ENCODE assay signal across 8 cellular contexts in the genomic region with DNA sequence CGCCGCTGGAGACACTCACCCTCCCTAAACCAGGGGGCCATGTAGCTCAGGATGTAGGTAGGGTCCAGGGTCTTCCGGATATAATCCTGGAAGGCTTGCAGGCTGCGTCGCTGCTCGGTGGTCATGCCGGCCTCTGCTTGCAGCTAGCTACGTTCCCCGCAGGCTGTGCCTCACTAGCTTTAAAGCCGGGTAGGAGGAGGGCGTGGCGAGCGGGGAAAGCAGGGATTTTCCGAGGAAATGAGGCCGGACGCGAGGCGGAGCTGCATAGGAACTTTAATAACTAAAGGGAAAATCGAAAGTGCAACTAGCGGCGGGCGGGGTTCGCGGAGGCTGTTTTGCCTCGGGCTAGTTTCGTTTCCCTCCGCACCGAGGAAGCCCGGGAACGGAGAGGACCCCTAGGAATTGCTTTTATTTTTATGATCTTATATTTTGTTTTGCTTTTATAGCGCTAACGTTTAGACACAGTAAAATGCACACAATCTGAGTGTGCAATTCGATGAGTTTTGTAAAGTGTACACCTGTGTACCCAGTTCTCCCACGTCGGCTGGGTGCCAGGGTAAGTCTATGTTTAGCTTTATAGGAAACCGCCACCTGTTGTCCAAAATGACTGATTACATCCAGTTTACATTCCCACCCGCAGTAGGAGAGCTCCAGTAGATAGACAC. TPM values are rescaled to one million over a fixed set of nuclear protein-coding genes. Genes with fewer than 3 reads are reported as not detected.
DNase-seq lines count a peak whose midpoint lies in the region; ATAC-seq and TF ChIP-seq lines count a peak whose summit lies in the region.

A gene (minus strand): TSS at position 155 of the 665 bp plus-strand sequence. CDS start 30 bp downstream, at position 125.

- no peaks in the 10 kb centered on the region for H4K20me1 ChIP-seq in OCI-LY1 (ENCODE audit: insufficient read depth, low read length)

- 0 to 1% methylated on average over 37 of the region's 37 CpGs for WGBS in esophagus, 2 donors

- peak within 1 kb of the TSS; percentile 84 for H3K9ac ChIP-seq in HUES6 (ENCODE audit: low read length)
- H3K9ac ChIP-seq in OCI-LY1 (ENCODE audit: low read length), result peak within 1 kb of the TSS; percentile 73

- H3K4me3 ChIP-seq in HUES6 (ENCODE audit: low read depth, low read length) (peak within 1 kb of the TSS; percentile 84), OCI-LY1 (ENCODE audit: low read depth, low read length, poor library complexity, severe bottlenecking) (peak within 1 kb of the TSS; percentile 65), esophagus (ENCODE audit: low read depth in 1 of 2, low read length in 2 of 2) (peak within 1 kb of the TSS; percentile 59 to 92), muscle layer of duodenum (ENCODE audit: low read depth in 1 of 2, low read length in 2 of 2) (peak within 1 kb of the TSS; percentile 73 to 95)

- 0 out of 2 replicates have a peak within 1 kb of the TSS, but pooled peaks have one; percentile 81 for H2AFZ ChIP-seq in OCI-LY1 (ENCODE audit: low read length)

- peak within 1 kb of the TSS; percentile 94 for H3K4me2 ChIP-seq in OCI-LY1 (ENCODE audit: low read length)

- peaks cover 3% of the 10 kb centered on the region; the same call in 1 of the 2 replicates for H3K36me3 ChIP-seq in HUES6 (ENCODE audit: control insufficient read depth, insufficient read depth, low read length)
- no peaks in the 10 kb centered on the region for H3K36me3 ChIP-seq in OCI-LY1 (ENCODE audit: insufficient read depth, low read length)
- no peaks in the 10 kb centered on the region for H3K36me3 ChIP-seq in esophagus (ENCODE audit: control insufficient read depth in 2 of 2, insufficient read depth in 2 of 2, low read length in 1 of 2)
- H3K36me3 ChIP-seq in muscle layer of duodenum (ENCODE audit: control insufficient read depth in 1 of 2, insufficient read depth in 2 of 2, low read length in 2 of 2), result no peaks in the 10 kb centered on the region

- peak; percentile 94 for DNase-seq in DMS 273 (lab: John Stamatoyannopoulos, UW; ENCODE audit: unreplicated experiment)
- peak; percentile 80 for DNase-seq in activated T-cell treated with anti-CD3 and anti-CD28 coated beads, Interleukin-2, amount 50 U/mL, for 1 hour
- peak; percentile 71 to 77 for DNase-seq in stimulated activated CD8-positive, alpha-beta memory T cell treated with anti-CD3 and anti-CD28 coated beads, Interleukin-7, amount 100 ng/mL, for 4 hours (ENCODE audit: low read depth in 2 of 2)

- no peaks in the 10 kb centered on the region for H3K79me2 ChIP-seq in OCI-LY1 (ENCODE audit: insufficient read depth, low read length)

- H3K4me1 ChIP-seq in HUES6 (ENCODE audit: control insufficient read depth, insufficient read depth, low read length), result peaks cover 7% of the 10 kb centered on the region
- peaks cover 17% of the 10 kb centered on the region for H3K4me1 ChIP-seq in OCI-LY1 (ENCODE audit: insufficient read depth, low read length, severe bottlenecking)
- peaks cover 0 to 3% of the 10 kb centered on the region in 2 donors for H3K4me1 ChIP-seq in esophagus (ENCODE audit: control insufficient read depth in 2 of 2, insufficient read depth in 2 of 2, low read length in 1 of 2)
- peaks cover 0 to 8% of the 10 kb centered on the region in 2 donors for H3K4me1 ChIP-seq in muscle layer of duodenum (ENCODE audit: control insufficient read depth in 1 of 2, insufficient read depth in 2 of 2, low read length in 2 of 2)

- peak; percentile 69 for ATAC-seq in GM21423 (IDR thresholded peaks at IDR 0.05; ENCODE audit: unreplicated experiment)

- H3F3A ChIP-seq in OCI-LY1 (ENCODE audit: insufficient read depth, low read length), result no peaks in the 10 kb centered on the region

- peak; percentile 66 for TF ChIP-seq CTCF in OCI-LY1 (IDR thresholded peaks at IDR 0.05; ENCODE audit: low read length)

- H3K9me3 ChIP-seq in HUES6 (ENCODE audit: control insufficient read depth, insufficient read depth, low read depth, low read length) (peaks cover 10% of the 10 kb centered on the region; the same call in 1 of the 2 replicates), OCI-LY1 (ENCODE audit: low read length) (peaks cover 4% of the 10 kb centered on the region), esophagus (ENCODE audit: control insufficient read depth in 2 of 2, insufficient read depth in 1 of 2, low read depth in 1 of 2, low read length in 1 of 2) (no peaks in the 10 kb centered on the region), muscle layer of duodenum (ENCODE audit: control insufficient read depth in 1 of 2, low read length in 2 of 2) (no peaks in the 10 kb centered on the region)

- H3K27me3 ChIP-seq in HUES6 (ENCODE audit: control insufficient read depth, insufficient read depth, low read length) (no peaks in the 10 kb centered on the region), OCI-LY1 (ENCODE audit: insufficient read depth, low read length) (no peaks in the 10 kb centered on the region), esophagus (ENCODE audit: control insufficient read depth in 1 of 2, insufficient read depth in 2 of 2, low read length in 2 of 2) (no peaks in the 10 kb centered on the region), muscle layer of duodenum (ENCODE audit: low read depth, low read length) (no peaks in the 10 kb centered on the region)

- no peaks in the 10 kb centered on the region for H3K9me2 ChIP-seq in OCI-LY1 (ENCODE audit: low read depth, low read length)

- H3K27ac ChIP-seq in HUES6 (ENCODE audit: low read depth, low read length) (no peak within 1 kb of the TSS), OCI-LY1 (ENCODE audit: low read depth, low read length, poor library complexity, severe bottlenecking) (peak within 1 kb of the TSS; percentile 4), esophagus (ENCODE audit: low read depth in 2 of 2, low read length in 1 of 2) (peak within 1 kb of the TSS; percentile 69 to 95), muscle layer of duodenum (ENCODE audit: low read length) (peak within 1 kb of the TSS; percentile 92)

RNA-seq across cellular contexts. Expression of the gene that starts here (rescaled TPM):
- 1 to 10 TPM; 4.5 to 4.7 TPM for polyA plus RNA-seq in esophagus
